Comparison of ENCODE assay signal across 1 cellular context in the genomic region with DNA sequence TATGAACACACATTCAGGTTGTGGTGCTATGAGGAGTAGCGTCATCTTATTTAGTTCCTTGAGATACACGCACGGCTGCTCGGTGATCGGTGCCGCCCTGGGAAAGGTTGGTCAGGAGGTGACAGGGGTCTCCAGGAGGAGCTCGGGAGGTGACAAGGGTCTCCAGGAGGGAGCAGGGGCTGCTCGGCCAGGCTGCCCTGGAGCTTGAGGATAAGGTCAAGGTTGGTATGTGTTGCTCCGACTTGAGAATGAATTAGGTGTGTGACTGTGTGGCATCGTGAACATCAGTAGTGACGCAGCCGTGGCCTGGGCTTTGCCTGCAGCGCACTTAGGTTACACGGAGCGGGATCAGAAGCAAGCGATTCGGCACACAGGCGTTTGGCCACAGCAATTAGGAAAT.
TF ChIP-seq lines count a peak whose summit lies in the region.

No MANE protein-coding gene starts in this region.

TF ChIP-seq in endothelial cell of umbilical vein, 7 proteins besides CTCF, POLR2A, EP300 and RAD21:
- TF ChIP-seq EZH2 (IDR thresholded peaks at IDR 0.05; ENCODE audit: borderline replicate concordance, low read depth, low read length, severe bottlenecking) (no peak), FOS (IDR thresholded peaks at IDR 0.05; ENCODE audit: borderline replicate concordance, insufficient read depth, low read length) (no peak), POLR2AphosphoS5 (IDR thresholded peaks at IDR 0.05; ENCODE audit: insufficient read depth, low read depth, low read length) (no peak), GATA2 (IDR thresholded peaks at IDR 0.05; ENCODE audit: insufficient read depth, insufficient read length, low read depth, low read length) (no peak), JUN (IDR thresholded peaks at IDR 0.05; ENCODE audit: borderline replicate concordance, insufficient read depth, insufficient read length, low read depth) (no peak), MAX (IDR thresholded peaks at IDR 0.05; ENCODE audit: insufficient read depth, insufficient read length) (no peak), MYC (IDR thresholded peaks at IDR 0.05; ENCODE audit: low read depth, low read length) (no peak)
